ENCODE assay signal across 29 cellular contexts in genomic region chr3:147937341-147937740, GRCh38.
A peak's percentile ranks its signal among the peaks of the same experiment; 100 is the strongest.
DNase-seq lines count a peak whose midpoint lies in the region; ATAC-seq, FAIRE-seq and TF ChIP-seq lines count a peak whose summit lies in the region.
"Had no signal": no experiment of that assay in that cellular context is flagged by ENCODE, and none has a peak within 500 bp of the region (broad histone marks: within the 10 kb centered on the region; RNA-seq: fewer than 3 reads in every experiment).

No MANE protein-coding gene starts in this region.

- in situ Hi-C loops in mammary epithelial cell (cut with MboI; ENCODE audit: low sequenced_read_pairs in 2 of 2), result no loop called here

- H3K27me3 ChIP-seq in mammary epithelial cell (ENCODE audit: insufficient read depth, low read length) (no peaks in the 10 kb centered on the region), bronchial epithelial cell (ENCODE audit: control insufficient read depth, insufficient read depth, low read length) (no peaks in the 10 kb centered on the region), SK-N-SH (ENCODE audit: insufficient read depth) (no peaks in the 10 kb centered on the region)
- H3K27me3 ChIP-seq: heart right ventricle, thyroid gland had no signal

- no peaks in the 10 kb centered on the region for H3K4me1 ChIP-seq in mammary epithelial cell (ENCODE audit: insufficient read depth, low read length)
- peaks cover 0 to 9% of the 10 kb centered on the region in 2 experiments; a peak in 2 of 4 replicates for H3K4me1 ChIP-seq in SK-N-SH (ENCODE audit: control insufficient read depth in 1 of 2, insufficient read depth in 2 of 2, low read depth in 1 of 2, low read length in 1 of 2)
- H3K4me1 ChIP-seq: heart right ventricle, thyroid gland had no signal

- no peak overlapping the region for H3K27ac ChIP-seq in mammary epithelial cell (ENCODE audit: insufficient read depth, low read depth, low read length)
- H3K27ac ChIP-seq in SK-N-SH (ENCODE audit: low read depth in 2 of 2, low read length in 1 of 2), result no peak overlapping the region
- H3K27ac ChIP-seq: 22Rv1, heart right ventricle, thyroid gland had no signal

- H3K79me2 ChIP-seq in mammary epithelial cell (ENCODE audit: insufficient read depth, low read length) (no peaks in the 10 kb centered on the region), SK-N-SH (ENCODE audit: insufficient read depth) (no peaks in the 10 kb centered on the region)

- peaks cover 19% of the 10 kb centered on the region for H3K27me3 Mint-ChIP-seq in MCF 10A (ENCODE audit: insufficient read depth, unreplicated experiment)
- H3K27me3 Mint-ChIP-seq in nephron (ENCODE audit: low read depth), result no peaks in the 10 kb centered on the region
- no peaks in the 10 kb centered on the region for H3K27me3 Mint-ChIP-seq in T-helper 2 cell treated with Interferon-gamma antibody and Interleukin-4, amounts not matched to agents 5 μg/mL and 100 μg/mL, for 36 hours (ENCODE audit: low read depth)
- no peaks in the 10 kb centered on the region for H3K27me3 Mint-ChIP-seq in T-cell
- H3K27me3 Mint-ChIP-seq: activated CD4-positive, alpha-beta T cell treated with anti-CD3 and anti-CD28 coated beads, Interleukin-2, amount 10 ng/mL, durations not matched to agents 7 days and 5 days; CD4-positive, alpha-beta memory T cell; memory B cell; naive B cell had no signal

- TF ChIP-seq EP300 in SK-N-SH (IDR thresholded peaks at IDR 0.05; ENCODE audit: borderline replicate concordance in 1 of 2, low read depth in 1 of 2, low read length in 1 of 2), result no peak

- POLR2A ChIA-PET in MCF 10A (lab: Yijun Ruan, JAX), result interaction anchor here (0.6 kb wide), 1 partner anchor 622 kb away, joined by 3 read pairs; no protein-coding TSS in a partner anchor
- POLR2A ChIA-PET in T-cell (lab: Charles Lee), result no interaction called here
- POLR2A ChIA-PET in SK-N-SH (lab: Yijun Ruan, JAX), result no interaction called here

- DNase-seq in mammary epithelial cell (peak; percentile 53), MCF 10A (ENCODE audit: unreplicated experiment) (no peak), bronchial epithelial cell (ENCODE audit: low read depth) (peak; percentile 16), T-cell (no peak), SK-N-SH (no peak), left cardiac atrium (no peak)
- DNase-seq in T-helper 2 cell treated with Interferon-gamma antibody and Interleukin-4, amounts not matched to agents 5 μg/mL and 100 μg/mL, for 36 hours (ENCODE audit: low spot score), result no peak
- DNase-seq: activated CD4-positive, alpha-beta T cell treated with anti-CD3 and anti-CD28 coated beads, Interleukin-2, amount 10 ng/mL, durations not matched to agents 7 days and 5 days; activated naive CD4-positive, alpha-beta T cell treated with anti-CD3 and anti-CD28 coated beads, Interleukin-2, amount 50 U/mL, for 16 hours; AML-193; aorta; CD4-positive, alpha-beta memory T cell; cerebellar nuclear complex; effector CD4-positive, alpha-beta T cell; erythroblast; GDM1; heart right ventricle; left colon; naive B cell; NCI-H1930; retina; stimulated activated CD4-positive, alpha-beta T cell treated with anti-CD3 and anti-CD28 coated beads, Interleukin-4, amount 100 ng/mL, for 4 hours; stimulated activated naive CD4-positive, alpha-beta T cell treated with Interleukin-2 at 50 U/mL for 16 hours; T-helper 9 cell; thyroid gland had no signal

- H4K20me1 ChIP-seq in mammary epithelial cell (ENCODE audit: insufficient read depth, low read length) (no peaks in the 10 kb centered on the region), SK-N-SH (ENCODE audit: insufficient read depth) (no peaks in the 10 kb centered on the region)

- H3K9ac ChIP-seq in mammary epithelial cell (ENCODE audit: insufficient read depth, low read length), result no peak overlapping the region
- H3K9ac ChIP-seq in SK-N-SH, result no peak overlapping the region

- dilution Hi-C loops in mammary epithelial cell (cut with HindIII; ENCODE audit: low sequenced_read_pairs), result no loop called here

- no peak for TF ChIP-seq RAD21 in SK-N-SH (IDR thresholded peaks at IDR 0.05; ENCODE audit: low read length)

- no peaks in the 10 kb centered on the region for H3K36me3 Mint-ChIP-seq in MCF 10A (ENCODE audit: insufficient read depth, unreplicated experiment)
- no peaks in the 10 kb centered on the region for H3K36me3 Mint-ChIP-seq in nephron (ENCODE audit: low read depth)
- no peaks in the 10 kb centered on the region for H3K36me3 Mint-ChIP-seq in T-helper 2 cell treated with Interferon-gamma antibody and Interleukin-4, amounts not matched to agents 5 μg/mL and 100 μg/mL, for 36 hours (ENCODE audit: low read depth)
- no peaks in the 10 kb centered on the region for H3K36me3 Mint-ChIP-seq in T-cell
- H3K36me3 Mint-ChIP-seq: CD4-positive, alpha-beta memory T cell; memory B cell; naive B cell had no signal

- no peaks in the 10 kb centered on the region for H3K9me3 Mint-ChIP-seq in MCF 10A (ENCODE audit: unreplicated experiment)
- no peaks in the 10 kb centered on the region for H3K9me3 Mint-ChIP-seq in nephron
- no peaks in the 10 kb centered on the region for H3K9me3 Mint-ChIP-seq in T-helper 2 cell treated with Interferon-gamma antibody and Interleukin-4, amounts not matched to agents 5 μg/mL and 100 μg/mL, for 36 hours
- peaks cover 0 to 9% (median 3%) of the 10 kb centered on the region in 3 donors for H3K9me3 Mint-ChIP-seq in T-cell
- H3K9me3 Mint-ChIP-seq: activated CD4-positive, alpha-beta T cell treated with anti-CD3 and anti-CD28 coated beads, Interleukin-2, amount 10 ng/mL, durations not matched to agents 7 days and 5 days; GM23338; memory B cell; naive B cell had no signal

- no peaks in the 10 kb centered on the region for H3K9me2 ChIP-seq in SK-N-SH

- ATAC-seq in T-cell (replicated peaks in 1 of 4), result no peak
- no peak for ATAC-seq in left cardiac atrium
- ATAC-seq: GM23338, heart right ventricle, left colon had no signal

- H3K4me3 Mint-ChIP-seq in MCF 10A (ENCODE audit: unreplicated experiment) (no peak overlapping the region), nephron (no peak overlapping the region), T-cell (no peak overlapping the region)
- no peak overlapping the region for H3K4me3 Mint-ChIP-seq in T-helper 2 cell treated with Interferon-gamma antibody and Interleukin-4, amounts not matched to agents 5 μg/mL and 100 μg/mL, for 36 hours
- H3K4me3 Mint-ChIP-seq: activated CD4-positive, alpha-beta T cell treated with anti-CD3 and anti-CD28 coated beads, Interleukin-2, amount 10 ng/mL, durations not matched to agents 7 days and 5 days; CD4-positive, alpha-beta memory T cell; GM23338; memory B cell; naive B cell had no signal

- H3K27ac Mint-ChIP-seq in MCF 10A (ENCODE audit: low read depth, unreplicated experiment), result no peak overlapping the region
- H3K27ac Mint-ChIP-seq in nephron, result peak overlapping the region; percentile 53 to 63 (median 56)
- no peak overlapping the region for H3K27ac Mint-ChIP-seq in T-helper 2 cell treated with Interferon-gamma antibody and Interleukin-4, amounts not matched to agents 5 μg/mL and 100 μg/mL, for 36 hours
- H3K27ac Mint-ChIP-seq in T-cell, result no peak overlapping the region
- H3K27ac Mint-ChIP-seq: activated CD4-positive, alpha-beta T cell treated with anti-CD3 and anti-CD28 coated beads, Interleukin-2, amount 10 ng/mL, durations not matched to agents 7 days and 5 days; CD4-positive, alpha-beta memory T cell; memory B cell; naive B cell had no signal

- CTCF ChIA-PET in mammary epithelial cell (lab: Charles Lee; ENCODE audit: low non-redundant PET), result no interaction called here
- CTCF ChIA-PET in MCF 10A (lab: Yijun Ruan, JAX), result interaction anchor here (0.7 kb wide), 1 partner anchor 21 kb away, joined by 3 read pairs; no protein-coding TSS in a partner anchor
- CTCF ChIA-PET in T-cell (lab: Charles Lee), result interaction anchor here in 1 of 2 donors (1.2 kb wide), 1 partner anchor 12 kb away, joined by 7 read pairs; no protein-coding TSS in a partner anchor
- CTCF ChIA-PET in SK-N-SH (lab: Yijun Ruan, JAX), result interaction anchor here (1.5 kb wide), 1 partner anchor 141 kb away, joined by 4 read pairs; no protein-coding TSS in a partner anchor

- H3K9me3 ChIP-seq in mammary epithelial cell (replicated peaks; ENCODE audit: insufficient read depth, low read length) (no peaks in the 10 kb centered on the region), SK-N-SH (no peaks in the 10 kb centered on the region)
- H3K9me3 ChIP-seq: heart right ventricle, thyroid gland had no signal

- H2AFZ ChIP-seq in mammary epithelial cell (ENCODE audit: low read depth, low read length) (no peak overlapping the region), SK-N-SH (ENCODE audit: low read depth) (no peak overlapping the region)
- H2AFZ ChIP-seq: GM23338 had no signal

- BruUV-seq in mammary epithelial cell (replicated peaks; lab: Mats Ljungman, UMichigan), result no TSS peak
- BruUV-seq in MCF 10A (replicated peaks; lab: Mats Ljungman, UMichigan), result no TSS peak

- H3K4me3 ChIP-seq in mammary epithelial cell (replicated peaks in 1 of 3; ENCODE audit: insufficient read depth in 1 of 3, low read depth in 2 of 3, low read length in 3 of 3), result no peak overlapping the region
- no peak overlapping the region for H3K4me3 ChIP-seq in bronchial epithelial cell (ENCODE audit: low read depth, low read length)
- no peak overlapping the region for H3K4me3 ChIP-seq in SK-N-SH (ENCODE audit: low read depth in 2 of 2, low read length in 1 of 2)
- H3K4me3 ChIP-seq: GM23338, heart right ventricle, thyroid gland had no signal

- H3F3A ChIP-seq in SK-N-SH (replicated peaks; ENCODE audit: insufficient read depth), result peaks cover 2% of the 10 kb centered on the region

- intact Hi-C loops in mammary epithelial cell (cut with micrococcal nuclease) (no loop called here), MCF 10A (cut with micrococcal nuclease) (no loop called here), left cardiac atrium (cut with DNase I) (no loop called here)

- H3K4me2 ChIP-seq in mammary epithelial cell (ENCODE audit: insufficient read depth, low read depth, low read length) (no peak overlapping the region), SK-N-SH (no peak overlapping the region)
- H3K4me2 ChIP-seq: GM23338 had no signal

- FAIRE-seq in bronchial epithelial cell (lab: Jason Lieb, UNC), result no peak

- TF ChIP-seq CTCF in mammary epithelial cell (conservative IDR thresholded peaks at IDR 0.05 in 1 of 2, IDR thresholded peaks at IDR 0.05 in 1 of 2; ENCODE audit: extremely low read depth in 1 of 2, insufficient read depth in 1 of 2, low read depth in 1 of 2, low read length in 2 of 2), result no peak
- no peak for TF ChIP-seq CTCF in MCF 10A (IDR thresholded peaks at IDR 0.05; ENCODE audit: unreplicated experiment)
- TF ChIP-seq CTCF in bronchial epithelial cell (IDR thresholded peaks at IDR 0.05; ENCODE audit: insufficient read depth, low read length, severe bottlenecking), result no peak
- TF ChIP-seq CTCF in nephron (IDR thresholded peaks at IDR 0.05; ENCODE audit: unreplicated experiment in 3 of 3), result no peak
- TF ChIP-seq CTCF in SK-N-SH (IDR thresholded peaks at IDR 0.05), result no peak

- no peaks in the 10 kb centered on the region for H3K4me1 Mint-ChIP-seq in MCF 10A (ENCODE audit: insufficient read depth, unreplicated experiment)
- peaks cover 49% of the 10 kb centered on the region for H3K4me1 Mint-ChIP-seq in nephron
- no peaks in the 10 kb centered on the region for H3K4me1 Mint-ChIP-seq in T-helper 2 cell treated with Interferon-gamma antibody and Interleukin-4, amounts not matched to agents 5 μg/mL and 100 μg/mL, for 36 hours (ENCODE audit: low read depth)
- no peaks in the 10 kb centered on the region for H3K4me1 Mint-ChIP-seq in T-cell
- H3K4me1 Mint-ChIP-seq: activated CD4-positive, alpha-beta T cell treated with anti-CD3 and anti-CD28 coated beads, Interleukin-2, amount 10 ng/mL, durations not matched to agents 7 days and 5 days; CD4-positive, alpha-beta memory T cell; memory B cell; naive B cell had no signal

- no peaks in the 10 kb centered on the region for H3K36me3 ChIP-seq in mammary epithelial cell (ENCODE audit: insufficient read depth, low read length)
- no peaks in the 10 kb centered on the region for H3K36me3 ChIP-seq in bronchial epithelial cell (ENCODE audit: control insufficient read depth, insufficient read depth, low read length)
- H3K36me3 ChIP-seq in SK-N-SH (replicated peaks in 1 of 2; ENCODE audit: control insufficient read depth in 1 of 2, insufficient read depth in 2 of 2, low read length in 1 of 2), result no peaks in the 10 kb centered on the region
- H3K36me3 ChIP-seq: heart right ventricle, thyroid gland had no signal

Comparison
In these comparisons a context has a peak if more than half of its experiments do, and no peak if none do; other contexts are left out.
1. DNase-seq: peak in mammary epithelial cell (single experiment) and bronchial epithelial cell (single experiment); none in MCF 10A (single experiment), T-helper 2 cell treated with Interferon-gamma antibody and Interleukin-4, amounts not matched to agents 5 μg/mL and 100 μg/mL, for 36 hours (single experiment), T-cell (0 of 34), SK-N-SH (single experiment) and left cardiac atrium (single experiment).
2. H3K27ac Mint-ChIP-seq: peak in nephron (3 of 3); none in MCF 10A (single experiment), T-helper 2 cell treated with Interferon-gamma antibody and Interleukin-4, amounts not matched to agents 5 μg/mL and 100 μg/mL, for 36 hours (single experiment) and T-cell (0 of 2).